Comparison of ENCODE assay signal across 1 cellular context in the genomic region with DNA sequence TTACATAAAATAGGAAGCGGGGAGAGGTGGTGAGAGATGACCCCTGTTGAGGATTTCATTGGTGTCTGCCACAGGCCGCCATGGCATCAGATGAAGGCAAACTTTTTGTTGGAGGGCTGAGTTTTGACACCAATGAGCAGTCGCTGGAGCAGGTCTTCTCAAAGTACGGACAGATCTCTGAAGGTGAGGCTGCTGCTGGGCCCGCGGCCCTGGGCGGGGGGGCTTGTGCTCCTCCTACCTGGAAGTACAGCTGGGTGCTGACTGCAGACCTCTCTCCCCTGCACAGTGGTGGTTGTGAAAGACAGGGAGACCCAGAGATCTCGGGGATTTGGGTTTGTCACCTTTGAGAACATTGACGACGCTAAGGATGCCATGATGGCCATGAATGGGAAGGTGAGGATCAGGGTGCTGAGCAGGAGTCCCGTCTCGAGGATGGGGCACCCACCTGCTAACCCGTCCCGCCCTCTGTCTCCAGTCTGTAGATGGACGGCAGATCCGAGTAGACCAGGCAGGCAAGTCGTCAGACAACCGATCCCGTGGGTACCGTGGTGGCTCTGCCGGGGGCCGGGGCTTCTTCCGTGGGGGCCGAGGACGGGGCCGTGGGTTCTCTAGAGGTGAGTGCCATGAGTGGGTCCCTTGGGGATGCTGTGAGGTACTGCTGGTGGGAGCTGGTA.
TF ChIP-seq lines count a peak whose summit lies in the region.

No MANE protein-coding gene starts in this region.

TF ChIP-seq in GM12878, 131 proteins besides CTCF, POLR2A, EP300 and RAD21:
- TF ChIP-seq CBFB (IDR thresholded peaks at IDR 0.05; ENCODE audit: low read depth) (no peak), POLR2AphosphoS5 (IDR thresholded peaks at IDR 0.05; ENCODE audit: low read length) (peak; percentile 35; the same call in 1 of the 2 replicates)
- TF ChIP-seq, protein P1, sequence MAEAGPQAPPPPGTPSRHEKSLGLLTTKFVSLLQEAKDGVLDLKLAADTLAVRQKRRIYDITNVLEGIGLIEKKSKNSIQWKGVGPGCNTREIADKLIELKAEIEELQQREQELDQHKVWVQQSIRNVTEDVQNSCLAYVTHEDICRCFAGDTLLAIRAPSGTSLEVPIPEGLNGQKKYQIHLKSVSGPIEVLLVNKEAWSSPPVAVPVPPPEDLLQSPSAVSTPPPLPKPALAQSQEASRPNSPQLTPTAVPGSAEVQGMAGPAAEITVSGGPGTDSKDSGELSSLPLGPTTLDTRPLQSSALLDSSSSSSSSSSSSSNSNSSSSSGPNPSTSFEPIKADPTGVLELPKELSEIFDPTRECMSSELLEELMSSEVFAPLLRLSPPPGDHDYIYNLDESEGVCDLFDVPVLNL (IDR thresholded peaks at IDR 0.05; ENCODE audit: low read depth, low read length): no peak
TF ChIP-seq in GM12878: peak in this region for 1.
